Comparison of ENCODE assay signal across 21 cellular contexts in the genomic region with DNA sequence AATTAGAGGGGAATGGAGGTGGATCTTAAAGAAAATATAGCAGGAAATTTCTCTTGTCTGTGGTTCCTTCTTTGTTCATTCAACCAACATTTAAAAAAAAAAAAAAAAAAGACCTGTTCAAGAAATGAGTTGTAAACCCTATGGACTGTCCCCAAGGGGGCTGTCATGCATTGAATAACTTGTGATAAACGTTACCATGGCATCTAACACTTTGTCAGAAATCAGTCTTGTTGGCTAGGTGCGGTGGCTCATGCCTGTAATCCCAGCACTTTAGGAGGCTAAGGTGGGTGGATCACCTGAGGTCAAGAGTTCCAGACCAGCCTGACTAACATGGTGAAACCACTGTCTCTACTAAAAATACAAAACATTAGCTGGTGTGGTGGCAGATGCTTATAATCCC.
DNase-seq lines count a peak whose midpoint lies in the region; ATAC-seq and TF ChIP-seq lines count a peak whose summit lies in the region.
"Had no signal": no experiment of that assay in that cellular context is flagged by ENCODE, and none has a peak within 500 bp of the region (broad histone marks: within the 10 kb centered on the region; RNA-seq: fewer than 3 reads in every experiment).

No MANE protein-coding gene starts in this region.

- no TSS peak for BruUV-seq in MCF 10A (replicated peaks; lab: Mats Ljungman, UMichigan)

- ATAC-seq in GM21786 (IDR thresholded peaks at IDR 0.05; ENCODE audit: unreplicated experiment) (peak; percentile 80), HG03175 (IDR thresholded peaks at IDR 0.05; ENCODE audit: unreplicated experiment) (peak; percentile 46), lower lobe of right lung (no peak)
- ATAC-seq in stimulated activated effector memory CD8-positive, alpha-beta T cell treated with anti-CD3 and anti-CD28 coated beads, Interleukin-12 subunit alpha, Interleukin-12 subunit beta, amount 100 ng/mL, for 72 hours: peak; percentile 92
- ATAC-seq: SK-N-SH treated with all-trans-retinoic acid at 6 μM for 48 hours had no signal

- no peak overlapping the region for H3K4me3 ChIP-seq in breast epithelium
- no peak overlapping the region for H3K4me3 ChIP-seq in lower lobe of right lung
- H3K4me3 ChIP-seq: MG63, testis had no signal

- H3K9me3 ChIP-seq in breast epithelium: no peaks in the 10 kb centered on the region
- no peaks in the 10 kb centered on the region for H3K9me3 ChIP-seq in lower lobe of right lung
- H3K9me3 ChIP-seq: Caco-2, MG63, testis had no signal

- H3K4me1 ChIP-seq in breast epithelium (no peaks in the 10 kb centered on the region), lower lobe of right lung (no peaks in the 10 kb centered on the region)
- H3K4me1 ChIP-seq: Caco-2, testis had no signal

- H3K36me3 ChIP-seq in breast epithelium: no peaks in the 10 kb centered on the region
- H3K36me3 ChIP-seq in lower lobe of right lung: no peaks in the 10 kb centered on the region
- H3K36me3 ChIP-seq: MG63 had no signal

- TF ChIP-seq CTCF in MCF 10A (IDR thresholded peaks at IDR 0.05; ENCODE audit: unreplicated experiment) (no peak), breast epithelium (IDR thresholded peaks at IDR 0.05) (no peak), lower lobe of right lung (IDR thresholded peaks at IDR 0.05) (no peak)

- H3K27me3 ChIP-seq in breast epithelium: no peaks in the 10 kb centered on the region
- H3K27me3 ChIP-seq in lower lobe of right lung (ENCODE audit: low read depth): no peaks in the 10 kb centered on the region
- H3K27me3 ChIP-seq: MG63, testis had no signal

- CTCF ChIA-PET in MCF 10A (lab: Yijun Ruan, JAX): no interaction called here

- H3K27ac Mint-ChIP-seq in MCF 10A (ENCODE audit: low read depth, unreplicated experiment): peak overlapping the region; percentile 18
- no peak overlapping the region for H3K27ac Mint-ChIP-seq in stimulated activated effector memory CD8-positive, alpha-beta T cell treated with anti-CD3 and anti-CD28 coated beads, Interleukin-12 subunit alpha, Interleukin-12 subunit beta, amount 100 ng/mL, for 72 hours
- H3K27ac Mint-ChIP-seq: activated naive CD8-positive, alpha-beta T cell treated with anti-CD3 and anti-CD28 coated beads, Interleukin-2, amount 10 ng/mL, durations not matched to agents 7 days and 5 days had no signal

- H3K4me3 Mint-ChIP-seq in MCF 10A (ENCODE audit: unreplicated experiment): no peak overlapping the region
- H3K4me3 Mint-ChIP-seq in stimulated activated effector memory CD8-positive, alpha-beta T cell treated with anti-CD3 and anti-CD28 coated beads, Interleukin-12 subunit alpha, Interleukin-12 subunit beta, amount 100 ng/mL, for 72 hours: no peak overlapping the region
- H3K4me3 Mint-ChIP-seq: activated naive CD8-positive, alpha-beta T cell treated with anti-CD3 and anti-CD28 coated beads, Interleukin-2, amount 10 ng/mL, durations not matched to agents 7 days and 5 days; endodermal cell; H9 had no signal

- H3K27me3 Mint-ChIP-seq in MCF 10A (ENCODE audit: insufficient read depth, unreplicated experiment): no peaks in the 10 kb centered on the region
- H3K27me3 Mint-ChIP-seq: activated naive CD8-positive, alpha-beta T cell treated with anti-CD3 and anti-CD28 coated beads, Interleukin-2, amount 10 ng/mL, durations not matched to agents 7 days and 5 days had no signal

- no peak overlapping the region for H3K27ac ChIP-seq in breast epithelium
- H3K27ac ChIP-seq in lower lobe of right lung: no peak overlapping the region
- H3K27ac ChIP-seq: testis had no signal

- H3K4me1 Mint-ChIP-seq in MCF 10A (ENCODE audit: insufficient read depth, unreplicated experiment): no peaks in the 10 kb centered on the region
- no peaks in the 10 kb centered on the region for H3K4me1 Mint-ChIP-seq in stimulated activated effector memory CD8-positive, alpha-beta T cell treated with anti-CD3 and anti-CD28 coated beads, Interleukin-12 subunit alpha, Interleukin-12 subunit beta, amount 100 ng/mL, for 72 hours
- H3K4me1 Mint-ChIP-seq: activated naive CD8-positive, alpha-beta T cell treated with anti-CD3 and anti-CD28 coated beads, Interleukin-2, amount 10 ng/mL, durations not matched to agents 7 days and 5 days had no signal

- intact Hi-C loops in MCF 10A (cut with micrococcal nuclease): no loop called here
- intact Hi-C loops in breast epithelium (cut with DNase I; ENCODE audit: low total_unique reads): no loop called here
- intact Hi-C loops in lower lobe of right lung (cut with DNase I): no loop called here

- DNase-seq in MCF 10A (ENCODE audit: unreplicated experiment) (no peak), breast epithelium (ENCODE audit: low spot score in 2 of 2) (no peak), RKO (ENCODE audit: low spot score) (no peak), lower lobe of right lung (no peak), retina (no peak)
- no peak for DNase-seq in stimulated activated effector memory CD8-positive, alpha-beta T cell treated with anti-CD3 and anti-CD28 coated beads, Interleukin-12 subunit alpha, Interleukin-12 subunit beta, amount 100 ng/mL, for 72 hours (ENCODE audit: low spot score in 2 of 2)
- DNase-seq: activated naive CD8-positive, alpha-beta T cell treated with anti-CD3 and anti-CD28 coated beads, Interleukin-2, amount 10 ng/mL, durations not matched to agents 7 days and 5 days; activated T-cell treated with anti-CD3 and anti-CD28 coated beads, Interleukin-2, amount 50 U/mL, for 48 hours; Caco-2; endodermal cell; glutamatergic neuron; H9; MG63; NCI-H146; NCI-H2227 treated with DMSO at 0.1 percent for 48 hours; NK-92 treated with Interleukin-12 subunit alpha and Interleukin-12 subunit beta, amount 100 ng/mL, for 24 hours; RPMI8226; testis had no signal

- peaks cover 7% of the 10 kb centered on the region for H3K36me3 Mint-ChIP-seq in MCF 10A (ENCODE audit: insufficient read depth, unreplicated experiment)
- H3K36me3 Mint-ChIP-seq in stimulated activated effector memory CD8-positive, alpha-beta T cell treated with anti-CD3 and anti-CD28 coated beads, Interleukin-12 subunit alpha, Interleukin-12 subunit beta, amount 100 ng/mL, for 72 hours: no peaks in the 10 kb centered on the region
- H3K36me3 Mint-ChIP-seq: activated naive CD8-positive, alpha-beta T cell treated with anti-CD3 and anti-CD28 coated beads, Interleukin-2, amount 10 ng/mL, durations not matched to agents 7 days and 5 days had no signal

- H3K9me3 Mint-ChIP-seq in MCF 10A (ENCODE audit: unreplicated experiment): no peaks in the 10 kb centered on the region
- H3K9me3 Mint-ChIP-seq in stimulated activated effector memory CD8-positive, alpha-beta T cell treated with anti-CD3 and anti-CD28 coated beads, Interleukin-12 subunit alpha, Interleukin-12 subunit beta, amount 100 ng/mL, for 72 hours: no peaks in the 10 kb centered on the region

- no peak for TF ChIP-seq POLR2A in breast epithelium (IDR thresholded peaks at IDR 0.05)

- POLR2A ChIA-PET in MCF 10A (lab: Yijun Ruan, JAX): no interaction called here

Comparison
In these comparisons a context has a peak if more than half of its experiments do, and no peak if none do; other contexts are left out.
1. ATAC-seq: peak in GM21786 (single experiment), HG03175 (single experiment) and stimulated activated effector memory CD8-positive, alpha-beta T cell treated with anti-CD3 and anti-CD28 coated beads, Interleukin-12 subunit alpha, Interleukin-12 subunit beta, amount 100 ng/mL, for 72 hours (single experiment); none in lower lobe of right lung (0 of 2).